8 cellular contexts compared by ENCODE assay signal in genomic region chr16:72832640-72833039, GRCh38.
DNase-seq lines count a peak whose midpoint lies in the region; ATAC-seq and TF ChIP-seq lines count a peak whose summit lies in the region.

No MANE protein-coding gene starts in this region.

- intact Hi-C loops in breast epithelium (cut with DNase I; ENCODE audit: low total_unique reads) = no loop called here

- H3K27me3 ChIP-seq in WERI-Rb-1 (ENCODE audit: insufficient read depth, low read depth, severe bottlenecking) (no peaks in the 10 kb centered on the region), breast epithelium (no peaks in the 10 kb centered on the region)

- H3K9me3 ChIP-seq in WERI-Rb-1 (ENCODE audit: severe bottlenecking) (no peaks in the 10 kb centered on the region), breast epithelium (no peaks in the 10 kb centered on the region)

- no peaks in the 10 kb centered on the region for H3K4me1 ChIP-seq in breast epithelium

- H3K4me3 ChIP-seq in NB4 (ENCODE audit: low read depth, low read length) (no peak overlapping the region), WERI-Rb-1 (ENCODE audit: low read depth, low read length) (no peak overlapping the region), breast epithelium (no peak overlapping the region)

- no peak for TF ChIP-seq POLR2A in NB4 (IDR thresholded peaks at IDR 0.05; ENCODE audit: extremely low read depth, insufficient read length)
- TF ChIP-seq POLR2A in breast epithelium (IDR thresholded peaks at IDR 0.05) = no peak

- peak; percentile 75 for DNase-seq in Daoy (ENCODE audit: low read depth)
- DNase-seq in NB4 (ENCODE audit: low read depth) = peak; percentile 73
- peak; percentile 90 for DNase-seq in WERI-Rb-1
- peak; percentile 64 to 83 for DNase-seq in breast epithelium (ENCODE audit: low spot score in 2 of 2)
- DNase-seq in kidney glomerular epithelial cell (lab: John Stamatoyannopoulos, UW) = peak; percentile 55
- DNase-seq in stimulated activated CD4-positive, alpha-beta T cell treated with anti-CD3 and anti-CD28 coated beads, Interleukin-2, amount 100 ng/mL, for 24 hours = peak; percentile 78 to 79

- H3K27ac ChIP-seq in WERI-Rb-1 (no peak overlapping the region), breast epithelium (no peak overlapping the region)

- TF ChIP-seq CTCF in NB4 (IDR thresholded peaks at IDR 0.05; ENCODE audit: low read depth, low read length) (peak; percentile 97), WERI-Rb-1 (IDR thresholded peaks at IDR 0.05; ENCODE audit: low read depth, low read length) (peak; percentile 87), breast epithelium (IDR thresholded peaks at IDR 0.05) (peak; percentile 81 to 96 (median 85))

- H3K36me3 ChIP-seq in WERI-Rb-1 = peaks cover 15% of the 10 kb centered on the region
- no peaks in the 10 kb centered on the region for H3K36me3 ChIP-seq in breast epithelium

- ATAC-seq in GM21619 (IDR thresholded peaks at IDR 0.05; ENCODE audit: unreplicated experiment) (peak; percentile 63), HG03460 (IDR thresholded peaks at IDR 0.05; ENCODE audit: unreplicated experiment) (no peak)
